ENCODE assay signal across 31 cellular contexts in genomic region chr2:234958746-234959395, GRCh38. TPM values are rescaled to one million over a fixed set of nuclear protein-coding genes. Genes with fewer than 3 reads are reported as not detected.
A peak's percentile ranks its signal among the peaks of the same experiment; 100 is the strongest.
DNase-seq lines count a peak whose midpoint lies in the region; FAIRE-seq and TF ChIP-seq lines count a peak whose summit lies in the region.
"Had no signal": no experiment of that assay in that cellular context is flagged by ENCODE, and none has a peak within 500 bp of the region (broad histone marks: within the 10 kb centered on the region; RNA-seq: fewer than 3 reads in every experiment).

No MANE protein-coding gene starts in this region.

- H3K4me1 ChIP-seq in astrocyte (ENCODE audit: insufficient read depth, low read length) (peaks cover 64% of the 10 kb centered on the region), kidney (ENCODE audit: control insufficient read depth in 1 of 2, insufficient read depth in 1 of 2, low read depth in 1 of 2, low read length in 2 of 2) (peaks cover 0 to 14% of the 10 kb centered on the region in 2 donors), sigmoid colon (peaks cover 0 to 40% (median 21%) of the 10 kb centered on the region in 4 donors)

- no peaks in the 10 kb centered on the region for H3K27me3 Mint-ChIP-seq in astrocyte (ENCODE audit: low read depth, unreplicated experiment)
- peaks cover 32% of the 10 kb centered on the region for H3K27me3 Mint-ChIP-seq in activated naive CD8-positive, alpha-beta T cell treated with anti-CD3 and anti-CD28 coated beads for 36 hours

- H3K27me3 ChIP-seq in astrocyte (ENCODE audit: insufficient read depth, low read length) = no peaks in the 10 kb centered on the region
- no peaks in the 10 kb centered on the region for H3K27me3 ChIP-seq in sigmoid colon
- H3K27me3 ChIP-seq: SJSA1, testis, uterus had no signal

- no peak overlapping the region for H3K9ac ChIP-seq in astrocyte (ENCODE audit: low read length)
- no peak overlapping the region for H3K9ac ChIP-seq in kidney (ENCODE audit: low read length in 2 of 2)

- H3K27ac ChIP-seq in astrocyte (ENCODE audit: low read depth, low read length) (no peak overlapping the region), kidney (ENCODE audit: low read depth in 2 of 2, low read length in 2 of 2) (no peak overlapping the region), sigmoid colon (no peak overlapping the region)
- H3K27ac ChIP-seq: C4-2B, testis, uterus had no signal

- no peak for TF ChIP-seq POLR2A in sigmoid colon (IDR thresholded peaks at IDR 0.05)

- no peak overlapping the region for H3K4me3 ChIP-seq in astrocyte (ENCODE audit: insufficient read depth, low read depth, low read length)
- H3K4me3 ChIP-seq in kidney (ENCODE audit: low read length in 2 of 2) = no peak overlapping the region
- no peak overlapping the region for H3K4me3 ChIP-seq in sigmoid colon
- H3K4me3 ChIP-seq: SJSA1, skin epidermis, testis, uterus had no signal

- TF ChIP-seq CTCF in astrocyte (IDR thresholded peaks at IDR 0.05; ENCODE audit: insufficient read depth, low read depth, low read length) = no peak
- no peak for TF ChIP-seq CTCF in kidney (IDR thresholded peaks at IDR 0.05; ENCODE audit: borderline replicate concordance, extremely low read depth, insufficient read depth)
- TF ChIP-seq CTCF in sigmoid colon (IDR thresholded peaks at IDR 0.05) = no peak

- H3K4me2 ChIP-seq in astrocyte (ENCODE audit: low read length) = peak overlapping the region; percentile 97

- peaks cover 4% of the 10 kb centered on the region for H3K36me3 ChIP-seq in astrocyte (ENCODE audit: insufficient read depth, low read length)
- H3K36me3 ChIP-seq in kidney (ENCODE audit: control insufficient read depth in 1 of 2, insufficient read depth in 2 of 2, low read length in 2 of 2) = no peaks in the 10 kb centered on the region
- H3K36me3 ChIP-seq in sigmoid colon = no peaks in the 10 kb centered on the region
- H3K36me3 ChIP-seq: uterus had no signal

- peak; percentile 27 for DNase-seq in activated effector memory CD4-positive, alpha-beta T cell treated with anti-CD3 and anti-CD28 coated beads, Interleukin-2, amount 50 U/mL, for 16 hours
- no peak for DNase-seq in activated effector memory CD4-positive, alpha-beta T cell treated with Interleukin-2 at 50 U/mL for 16 hours
- no peak for DNase-seq in astrocyte (ENCODE audit: low read depth)
- DNase-seq in kidney = peak; percentile 17
- DNase-seq in sigmoid colon = peak; percentile 52
- DNase-seq in activated naive CD8-positive, alpha-beta T cell treated with anti-CD3 and anti-CD28 coated beads for 36 hours = no peak
- no peak for DNase-seq in GM19239 (ENCODE audit: insufficient read length, low spot score)
- DNase-seq in putamen (ENCODE audit: low spot score) = no peak
- DNase-seq: 8988T; activated CD4-positive, alpha-beta T cell treated with anti-CD3 and anti-CD28 coated beads for 48 hours; activated CD8-positive, alpha-beta memory T cell treated with anti-CD3 and anti-CD28 coated beads for 24 hours; anterior cingulate cortex; caudate nucleus; foreskin melanocyte; HCEC 1CT; Kasumi-1; left colon; NCI-H1436; NCI-H2081 treated with DMSO at 0.1 percent for 48 hours; NCI-H82; occipital lobe; stimulated activated naive CD4-positive, alpha-beta T cell treated with Interleukin-2 at 50 U/mL for 16 hours; T-cell; testis; uterus had no signal

- H3K4me3 Mint-ChIP-seq in astrocyte (ENCODE audit: unreplicated experiment) = peak overlapping the region; percentile 42
- H3K4me3 Mint-ChIP-seq in activated naive CD8-positive, alpha-beta T cell treated with anti-CD3 and anti-CD28 coated beads for 36 hours = no peak overlapping the region
- H3K4me3 Mint-ChIP-seq: activated naive CD8-positive, alpha-beta T cell; dendritic cell treated with granulocyte-macrophage colony-stimulating factor and Interleukin-4, amounts not matched to agents 40 ng/mL and 50 ng/mL, for 4 days; T-cell had no signal

- intact Hi-C loops in kidney (cut with DNase I) (no loop called here), sigmoid colon (cut with DNase I) (no loop called here)

- peaks cover 98% of the 10 kb centered on the region for H4K20me1 ChIP-seq in astrocyte (ENCODE audit: insufficient read depth, low read length)

- 83 to 87% methylated on average over 10 of the region's 10 CpGs for WGBS in sigmoid colon, 2 donors

- no peak overlapping the region for H2AFZ ChIP-seq in astrocyte (ENCODE audit: low read depth, low read length)

- H3K27ac Mint-ChIP-seq in astrocyte (ENCODE audit: unreplicated experiment) = peak overlapping the region; percentile 76
- no peak overlapping the region for H3K27ac Mint-ChIP-seq in activated naive CD8-positive, alpha-beta T cell treated with anti-CD3 and anti-CD28 coated beads for 36 hours
- H3K27ac Mint-ChIP-seq: activated naive CD8-positive, alpha-beta T cell; dendritic cell treated with granulocyte-macrophage colony-stimulating factor and Interleukin-4, amounts not matched to agents 40 ng/mL and 50 ng/mL, for 4 days; T-cell had no signal

- H3K9me3 ChIP-seq in astrocyte (ENCODE audit: insufficient read depth, low read depth, low read length) (no peaks in the 10 kb centered on the region), kidney (ENCODE audit: control insufficient read depth in 1 of 2, low read length in 2 of 2) (no peaks in the 10 kb centered on the region), sigmoid colon (no peaks in the 10 kb centered on the region)
- H3K9me3 ChIP-seq: SJSA1, testis, uterus had no signal

- H3K9me3 Mint-ChIP-seq in astrocyte (ENCODE audit: unreplicated experiment) = no peaks in the 10 kb centered on the region
- H3K9me3 Mint-ChIP-seq in activated naive CD8-positive, alpha-beta T cell treated with anti-CD3 and anti-CD28 coated beads for 36 hours = no peaks in the 10 kb centered on the region
- H3K9me3 Mint-ChIP-seq: dendritic cell treated with granulocyte-macrophage colony-stimulating factor and Interleukin-4, amounts not matched to agents 40 ng/mL and 50 ng/mL, for 4 days; T-cell had no signal

- H3K79me2 ChIP-seq in astrocyte (ENCODE audit: insufficient read depth, low read length) = peaks cover 100% of the 10 kb centered on the region

- peaks cover 9% of the 10 kb centered on the region for H3K36me3 Mint-ChIP-seq in astrocyte (ENCODE audit: low read depth, unreplicated experiment)
- H3K36me3 Mint-ChIP-seq in activated naive CD8-positive, alpha-beta T cell treated with anti-CD3 and anti-CD28 coated beads for 36 hours = peaks cover 1% of the 10 kb centered on the region
- H3K36me3 Mint-ChIP-seq: activated naive CD8-positive, alpha-beta T cell; T-cell had no signal

- FAIRE-seq in astrocyte (lab: Jason Lieb, UNC) (no peak), kidney (lab: Jason Lieb, UNC) (no peak), GM19239 (lab: Jason Lieb, UNC) (no peak)
- FAIRE-seq: G401.6 had no signal

- peaks cover 65% of the 10 kb centered on the region for H3K4me1 Mint-ChIP-seq in astrocyte (ENCODE audit: low read depth, unreplicated experiment)
- no peaks in the 10 kb centered on the region for H3K4me1 Mint-ChIP-seq in activated naive CD8-positive, alpha-beta T cell treated with anti-CD3 and anti-CD28 coated beads for 36 hours
- H3K4me1 Mint-ChIP-seq: T-cell had no signal

- no peak for TF ChIP-seq EP300 in sigmoid colon (IDR thresholded peaks at IDR 0.05)

RNA-seq across cellular contexts. Expression of gene SH3BP4, which starts 7.1 kb away (rescaled TPM):
- total RNA-seq in astrocyte = 117 and 127 TPM in 2 replicates
- 52.9 TPM for total RNA-seq in kidney
- polyA plus RNA-seq in kidney (ENCODE audit: insufficient read depth, low read depth, low replicate concordance) = 20.0 TPM
- total RNA-seq in sigmoid colon = 10 to 100 TPM; 11.4 to 22.8 (median 19.1) TPM
- polyA plus RNA-seq in sigmoid colon = 10 to 100 TPM in 1 of 3 donors, 1 to 10 TPM in 2; 4.8 to 14.0 (median 7.2) TPM
- total RNA-seq in activated naive CD8-positive, alpha-beta T cell treated with anti-CD3 and anti-CD28 coated beads for 36 hours = under 1 TPM; 0.18 to 0.33 TPM

Comparison
In these comparisons a context has a peak if more than half of its experiments do, and no peak if none do; other contexts are left out.
1. DNase-seq: peak in activated effector memory CD4-positive, alpha-beta T cell treated with anti-CD3 and anti-CD28 coated beads, Interleukin-2, amount 50 U/mL, for 16 hours (single experiment), kidney (single experiment) and sigmoid colon (single experiment); none in activated effector memory CD4-positive, alpha-beta T cell treated with Interleukin-2 at 50 U/mL for 16 hours (single experiment), astrocyte (single experiment), activated naive CD8-positive, alpha-beta T cell treated with anti-CD3 and anti-CD28 coated beads for 36 hours (single experiment), GM19239 (single experiment) and putamen (single experiment).
2. RNA of gene SH3BP4, which starts 7.1 kb away (total RNA-seq): 117 to 127 TPM in astrocyte, 52.9 TPM in kidney (single experiment) and 11.4 to 22.8 TPM in sigmoid colon; 0.18 to 0.33 TPM in activated naive CD8-positive, alpha-beta T cell treated with anti-CD3 and anti-CD28 coated beads for 36 hours; every median in the first group is over 4 times any median in the second.